Comparison of ENCODE assay signal across 8 cellular contexts in genomic region chr10:68900427-68901105, GRCh38. TPM values are rescaled to one million over a fixed set of nuclear protein-coding genes. Genes with fewer than 3 reads are reported as not detected.
DNase-seq lines count a peak whose midpoint lies in the region; ATAC-seq and TF ChIP-seq lines count a peak whose summit lies in the region.

No MANE protein-coding gene starts in this region.

- H3K27ac ChIP-seq in HUES6 (ENCODE audit: low read depth, low read length) (peak overlapping the region; percentile 99), heart right ventricle (peak overlapping the region; percentile 88 to 100 (median 98)), psoas muscle (peak overlapping the region; percentile 97)

- H3K9me3 ChIP-seq in HUES6 (ENCODE audit: control insufficient read depth, insufficient read depth, low read depth, low read length) (no peaks in the 10 kb centered on the region), heart right ventricle (no peaks in the 10 kb centered on the region), psoas muscle (no peaks in the 10 kb centered on the region)

- H3K27ac Mint-ChIP-seq in activated T-cell treated with anti-CD3 and anti-CD28 coated beads, Interleukin-2, amount 50 U/mL, for 72 hours: peak overlapping the region; percentile 100

- intact Hi-C loops in heart right ventricle (cut with DNase I) (no loop called here), psoas muscle (cut with DNase I) (no loop called here)

- peak overlapping the region; percentile 93 to 98 for H3K4me3 Mint-ChIP-seq in activated T-cell treated with anti-CD3 and anti-CD28 coated beads, Interleukin-2, amount 50 U/mL, for 72 hours

- DNase-seq in DMS 273 treated with DMSO at 0.1 percent for 48 hours (lab: John Stamatoyannopoulos, UW) (peak; percentile 51), heart right ventricle (peak in 1 of 2 donors; percentile 79), psoas muscle (peak; percentile 77 to 88), T1000 (lab: John Stamatoyannopoulos, UW) (no peak), NCI-H2029 treated with DMSO at 0.1 percent for 48 hours (lab: John Stamatoyannopoulos, UW) (no peak)
- DNase-seq in activated T-cell treated with anti-CD3 and anti-CD28 coated beads, Interleukin-2, amount 50 U/mL, for 72 hours: peak in 1 of 2 donors; percentile 84

- H3K27me3 Mint-ChIP-seq in activated T-cell treated with anti-CD3 and anti-CD28 coated beads, Interleukin-2, amount 50 U/mL, for 72 hours (ENCODE audit: low read depth): no peaks in the 10 kb centered on the region

- H3K4me1 ChIP-seq in HUES6 (ENCODE audit: control insufficient read depth, insufficient read depth, low read length) (peaks cover 15% of the 10 kb centered on the region), heart right ventricle (peaks cover 6 to 33% (median 23%) of the 10 kb centered on the region in 9 donors), psoas muscle (peaks cover 19% of the 10 kb centered on the region)

- H3K9ac ChIP-seq in HUES6 (ENCODE audit: low read length): peak overlapping the region; percentile 93

- H3K27me3 ChIP-seq in HUES6 (ENCODE audit: control insufficient read depth, insufficient read depth, low read length) (no peaks in the 10 kb centered on the region), heart right ventricle (no peaks in the 10 kb centered on the region), psoas muscle (ENCODE audit: insufficient read depth in 3 of 3, low read length in 2 of 3) (no peaks in the 10 kb centered on the region)

- ATAC-seq in GM19438 (IDR thresholded peaks at IDR 0.05; ENCODE audit: low read depth, unreplicated experiment): peak; percentile 36
- ATAC-seq in activated T-cell treated with anti-CD3 and anti-CD28 coated beads, Interleukin-2, amount 50 U/mL, for 72 hours (replicated peaks in 1 of 2): peak; percentile 71 to 72
- peak; percentile 68 to 84 (median 74) for ATAC-seq in heart right ventricle
- ATAC-seq in psoas muscle: peak; percentile 58 to 71 (median 64)

- H3K9me3 Mint-ChIP-seq in activated T-cell treated with anti-CD3 and anti-CD28 coated beads, Interleukin-2, amount 50 U/mL, for 72 hours: no peaks in the 10 kb centered on the region

- no peak for TF ChIP-seq CTCF in heart right ventricle (IDR thresholded peaks at IDR 0.05)
- no peak for TF ChIP-seq CTCF in psoas muscle (IDR thresholded peaks at IDR 0.05)

- H3K4me3 ChIP-seq in HUES6 (ENCODE audit: low read depth, low read length) (peak overlapping the region; percentile 94), heart right ventricle (peak overlapping the region; percentile 72 to 95 (median 86)), psoas muscle (peak overlapping the region; percentile 98)

- H3K36me3 Mint-ChIP-seq in activated T-cell treated with anti-CD3 and anti-CD28 coated beads, Interleukin-2, amount 50 U/mL, for 72 hours (ENCODE audit: insufficient read depth in 2 of 2): peaks cover 9 to 12% of the 10 kb centered on the region in 2 donors

- H3K36me3 ChIP-seq in HUES6 (ENCODE audit: control insufficient read depth, insufficient read depth, low read length) (peaks cover 9% of the 10 kb centered on the region; the same call in 1 of the 2 replicates), heart right ventricle (peaks cover 0 to 6% (median 0%) of the 10 kb centered on the region in 9 donors), psoas muscle (ENCODE audit: insufficient read depth in 1 of 2, low read depth in 1 of 2) (no peaks in the 10 kb centered on the region)

- peaks cover 37% of the 10 kb centered on the region for H3K4me1 Mint-ChIP-seq in activated T-cell treated with anti-CD3 and anti-CD28 coated beads, Interleukin-2, amount 50 U/mL, for 72 hours (ENCODE audit: low read depth)

- 3% methylated on average over 40 of the region's 40 CpGs for WGBS in heart right ventricle, 2 donors
- 2 to 3% (median 3%) methylated on average over 40 of the region's 40 CpGs for WGBS in psoas muscle, 3 donors

RNA-seq across cellular contexts. Expression of gene DDX50, which starts 0.5 kb away (rescaled TPM):
- 10 to 100 TPM; 61.8 to 62.8 TPM for total RNA-seq in activated T-cell treated with anti-CD3 and anti-CD28 coated beads, Interleukin-2, amount 50 U/mL, for 72 hours
- 10 to 100 TPM; 18.3 to 21.7 (median 20.4) TPM for total RNA-seq in heart right ventricle
- 10 to 100 TPM in 1 of 2 donors, 1 to 10 TPM in 1; 7.2 to 15.8 TPM for polyA plus RNA-seq in heart right ventricle
- 10 to 100 TPM; 19.7 to 24.7 (median 22.7) TPM for total RNA-seq in psoas muscle
- 10 to 100 TPM; 18.6 to 27.5 (median 20.2) TPM for polyA plus RNA-seq in psoas muscle

RNA-seq across cellular contexts. Expression of gene DDX21, which starts 55.4 kb away (rescaled TPM):
- total RNA-seq in activated T-cell treated with anti-CD3 and anti-CD28 coated beads, Interleukin-2, amount 50 U/mL, for 72 hours: 100 to 1,000 TPM; 138 to 148 TPM
- total RNA-seq in heart right ventricle (10 to 100 TPM; 17.6 to 52.4 (median 25.5) TPM), psoas muscle (100 to 1,000 TPM in 1 of 4 donors, 10 to 100 TPM in 3; 30.8 to 120 (median 85.4) TPM)
- polyA plus RNA-seq in heart right ventricle (10 to 100 TPM; 10.2 to 17.8 TPM), psoas muscle (10 to 100 TPM; 31.6 to 90.6 (median 54.5) TPM)

Comparison
In these comparisons a context has a peak if more than half of its experiments do, and no peak if none do; other contexts are left out.
1. DNase-seq: peak in DMS 273 treated with DMSO at 0.1 percent for 48 hours (single experiment) and psoas muscle (2 of 2); none in T1000 (single experiment) and NCI-H2029 treated with DMSO at 0.1 percent for 48 hours (single experiment).
2. Peak in every context shown above with its lines, with median percentiles within 50 percentile points of each other: ATAC-seq, H3K27ac ChIP-seq and H3K4me3 ChIP-seq.